8 cellular contexts compared by ENCODE assay signal in genomic region chr1:157019457-157019856, GRCh38.
"Had no signal": no experiment of that assay in that cellular context is flagged by ENCODE, and none has a peak within 500 bp of the region (broad histone marks: within the 10 kb centered on the region; RNA-seq: fewer than 3 reads in every experiment).

No MANE protein-coding gene starts in this region.

- H3K4me1 Mint-ChIP-seq: IgD-negative memory B cell had no signal

- H3K9ac ChIP-seq: GM23248 had no signal

- H3K4me3 Mint-ChIP-seq: H9, HFFc6, IgD-negative memory B cell had no signal

- H3K27ac ChIP-seq: GM23248, HL-60 had no signal

- DNase-seq: GM23248, GOT3, H9, HCEC 1CT, HFFc6, Kasumi-1 had no signal

- H3K27ac Mint-ChIP-seq: H9, HFFc6, IgD-negative memory B cell had no signal

- H3K36me3 Mint-ChIP-seq: IgD-negative memory B cell had no signal

- H3K4me3 ChIP-seq: GM23248 had no signal
